ENCODE assay signal across 20 cellular contexts in the genomic region with DNA sequence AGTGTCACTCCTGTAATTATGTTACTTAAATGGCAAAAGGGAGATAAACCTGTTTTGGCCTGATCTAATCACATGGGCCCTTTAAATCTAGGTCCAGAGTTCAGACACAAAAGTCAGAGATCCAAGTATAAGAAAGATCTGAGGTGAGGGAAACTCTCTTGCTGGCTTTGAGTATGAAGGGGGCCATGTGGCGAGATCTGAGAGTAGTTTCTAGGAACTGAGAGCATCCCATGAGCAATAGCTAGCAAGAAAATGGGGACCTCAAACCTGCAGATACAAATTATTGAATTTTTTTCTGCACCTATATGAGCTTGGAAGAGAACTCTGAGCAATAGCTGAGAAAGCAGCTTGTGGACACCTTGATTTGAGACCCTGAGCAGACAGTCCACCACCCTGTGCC.
"Had no signal": no experiment of that assay in that cellular context is flagged by ENCODE, and none has a peak within 500 bp of the region (broad histone marks: within the 10 kb centered on the region; RNA-seq: fewer than 3 reads in every experiment).

No MANE protein-coding gene starts in this region.

- ATAC-seq: activated naive CD4-positive, alpha-beta T cell treated with anti-CD3 and anti-CD28 coated beads, Interleukin-2, amount 50 U/mL, for 72 hours; activated T-cell treated with anti-CD3 and anti-CD28 coated beads, Interleukin-2, amount 50 U/mL, for 72 hours; gastroesophageal sphincter; heart right ventricle; left colon; lower lobe of right lung; WTC11 had no signal

- H3K4me3 Mint-ChIP-seq: activated CD4-positive, alpha-beta T cell treated with anti-CD3 and anti-CD28 coated beads, Interleukin-2, amount 10 ng/mL, durations not matched to agents 24 days and 14 days; activated T-cell treated with anti-CD3 and anti-CD28 coated beads, Interleukin-2, amount 50 U/mL, for 72 hours; nephron; type B pancreatic cell; WTC11 had no signal

- H3K9me3 Mint-ChIP-seq: activated CD4-positive, alpha-beta T cell treated with anti-CD3 and anti-CD28 coated beads, Interleukin-2, amount 10 ng/mL, durations not matched to agents 24 days and 14 days; activated naive CD4-positive, alpha-beta T cell treated with anti-CD3 and anti-CD28 coated beads, Interleukin-2, amount 50 U/mL, for 72 hours; activated T-cell treated with anti-CD3 and anti-CD28 coated beads, Interleukin-2, amount 50 U/mL, for 72 hours; nephron; type B pancreatic cell had no signal

- DNase-seq: activated CD4-positive, alpha-beta T cell treated with anti-CD3 and anti-CD28 coated beads, Interleukin-2, amount 10 ng/mL, durations not matched to agents 24 days and 14 days; activated CD8-positive, alpha-beta memory T cell treated with anti-CD3 and anti-CD28 coated beads, Interleukin-2, amount 50 U/mL, for 48 hours; activated gamma-delta T cell; activated T-cell treated with anti-CD3 and anti-CD28 coated beads, Interleukin-2, amount 50 U/mL, for 72 hours; dorsolateral prefrontal cortex; erythroblast; heart right ventricle; left colon; lower lobe of right lung; occipital lobe; stimulated activated CD4-positive, alpha-beta T cell treated with anti-CD3 and anti-CD28 coated beads, Interleukin-15, amount 100 ng/mL, for 24 hours; stimulated activated CD4-positive, alpha-beta T cell treated with anti-CD3 and anti-CD28 coated beads, Interleukin-4, amount 100 ng/mL, for 1 hour; stimulated activated naive CD4-positive, alpha-beta T cell had no signal

- H3K27ac Mint-ChIP-seq: activated CD4-positive, alpha-beta T cell treated with anti-CD3 and anti-CD28 coated beads, Interleukin-2, amount 10 ng/mL, durations not matched to agents 24 days and 14 days; activated naive CD4-positive, alpha-beta T cell treated with anti-CD3 and anti-CD28 coated beads, Interleukin-2, amount 50 U/mL, for 72 hours; activated T-cell treated with anti-CD3 and anti-CD28 coated beads, Interleukin-2, amount 50 U/mL, for 72 hours; nephron; progenitor cell of endocrine pancreas; type B pancreatic cell had no signal

- H3K36me3 Mint-ChIP-seq: activated naive CD4-positive, alpha-beta T cell treated with anti-CD3 and anti-CD28 coated beads, Interleukin-2, amount 50 U/mL, for 72 hours; type B pancreatic cell; WTC11 had no signal

- FAIRE-seq: islet of Langerhans had no signal

- H3K4me1 Mint-ChIP-seq: activated CD4-positive, alpha-beta T cell treated with anti-CD3 and anti-CD28 coated beads, Interleukin-2, amount 10 ng/mL, durations not matched to agents 24 days and 14 days; nephron had no signal

- H3K27me3 Mint-ChIP-seq: progenitor cell of endocrine pancreas, type B pancreatic cell had no signal
